ENCODE assay signal across 29 cellular contexts in genomic region chr4:29009908-29010307, GRCh38.
"Had no signal": no experiment of that assay in that cellular context is flagged by ENCODE, and none has a peak within 500 bp of the region (broad histone marks: within the 10 kb centered on the region; RNA-seq: fewer than 3 reads in every experiment).

No MANE protein-coding gene starts in this region.

- DNase-seq: colonic mucosa; effector memory CD4-positive, alpha-beta T cell; foreskin keratinocyte; heart left ventricle; kidney; mucosa of descending colon; naive B cell; psoas muscle; right cardiac atrium; sigmoid colon; spleen; stimulated activated CD4-positive, alpha-beta T cell treated with anti-CD3 and anti-CD28 coated beads, Interleukin-4, amount 100 ng/mL, for 4 hours; stimulated activated naive B cell treated with anti-CD40 and anti-IgM and Interleukin-4, amounts not matched to agents 10 μg/mL and 1 μg/mL and 100 μg/mL, for 72 hours; upper lobe of left lung had no signal

- H3K9me3 ChIP-seq: colonic mucosa, mucosa of descending colon, sigmoid colon, thoracic aorta, upper lobe of left lung had no signal

- ATAC-seq: foreskin keratinocyte; gastroesophageal sphincter; heart left ventricle; left lobe of liver; mucosa of descending colon; natural killer cell treated with Interleukin-12 subunit alpha and Interleukin-12 subunit beta and Interleukin-15 and Interleukin-18, amount 100 ng/mL, for 72 hours; psoas muscle; right cardiac atrium; stimulated activated naive B cell treated with anti-CD40 and anti-IgM and Interleukin-4, amounts not matched to agents 10 μg/mL and 1 μg/mL and 100 μg/mL, for 72 hours had no signal

- H3K4me1 ChIP-seq: colonic mucosa, esophagus muscularis mucosa, foreskin keratinocyte, gastroesophageal sphincter, psoas muscle, sigmoid colon, spleen, tibial nerve, upper lobe of left lung had no signal

- H3K27ac Mint-ChIP-seq: dendritic cell treated with granulocyte-macrophage colony-stimulating factor and Interleukin-4, amounts not matched to agents 40 ng/mL and 50 ng/mL, for 4 days; memory B cell; mesothelial cell of epicardium; natural killer cell treated with Interleukin-12 subunit alpha and Interleukin-12 subunit beta and Interleukin-15 and Interleukin-18, amount 100 ng/mL, for 72 hours; stimulated activated naive B cell treated with anti-CD40 and anti-IgM and Interleukin-4, amounts not matched to agents 10 μg/mL and 1 μg/mL and 100 μg/mL, for 72 hours; stimulated activated naive CD8-positive, alpha-beta T cell treated with anti-CD3 and anti-CD28 coated beads, Interleukin-15, Interleukin-2, amounts not matched to agents 100 ng/mL and 50 ng/mL, for 24 hours had no signal

- H3K36me3 ChIP-seq: colonic mucosa, esophagus muscularis mucosa, gastroesophageal sphincter, heart left ventricle, sigmoid colon, spleen, thoracic aorta, tibial nerve, upper lobe of left lung had no signal

- H3K27me3 Mint-ChIP-seq: dendritic cell treated with granulocyte-macrophage colony-stimulating factor and Interleukin-4, amounts not matched to agents 40 ng/mL and 50 ng/mL, for 4 days; memory B cell; naive B cell; natural killer cell treated with Interleukin-12 subunit alpha and Interleukin-12 subunit beta and Interleukin-15 and Interleukin-18, amount 100 ng/mL, for 72 hours; stimulated activated naive B cell treated with anti-CD40 and anti-IgM and Interleukin-4, amounts not matched to agents 10 μg/mL and 1 μg/mL and 100 μg/mL, for 72 hours; stimulated activated naive CD8-positive, alpha-beta T cell treated with anti-CD3 and anti-CD28 coated beads, Interleukin-15, Interleukin-2, amounts not matched to agents 100 ng/mL and 50 ng/mL, for 24 hours had no signal

- H3K4me3 Mint-ChIP-seq: dendritic cell treated with granulocyte-macrophage colony-stimulating factor and Interleukin-4, amounts not matched to agents 40 ng/mL and 50 ng/mL, for 4 days; memory B cell; mesothelial cell of epicardium; naive B cell; natural killer cell treated with Interleukin-12 subunit alpha and Interleukin-12 subunit beta and Interleukin-15 and Interleukin-18, amount 100 ng/mL, for 72 hours; neural crest cell; stimulated activated naive B cell treated with anti-CD40 and anti-IgM and Interleukin-4, amounts not matched to agents 10 μg/mL and 1 μg/mL and 100 μg/mL, for 72 hours; stimulated activated naive CD8-positive, alpha-beta T cell treated with anti-CD3 and anti-CD28 coated beads, Interleukin-15, Interleukin-2, amounts not matched to agents 100 ng/mL and 50 ng/mL, for 24 hours had no signal

- H3K4me3 ChIP-seq: colonic mucosa, esophagus muscularis mucosa, gastroesophageal sphincter, heart left ventricle, hepatocyte, lung, mucosa of descending colon, psoas muscle, sigmoid colon, spleen, thoracic aorta, tibial nerve, upper lobe of left lung had no signal

- H3K27me3 ChIP-seq: colonic mucosa, esophagus muscularis mucosa, foreskin keratinocyte, gastroesophageal sphincter, heart left ventricle, hepatocyte, sigmoid colon, spleen, tibial nerve, upper lobe of left lung had no signal

- H3K4me2 ChIP-seq: hepatocyte had no signal

- H3K36me3 Mint-ChIP-seq: memory B cell; mesothelial cell of epicardium; naive B cell; stimulated activated naive B cell treated with anti-CD40 and anti-IgM and Interleukin-4, amounts not matched to agents 10 μg/mL and 1 μg/mL and 100 μg/mL, for 72 hours had no signal

- H3K27ac ChIP-seq: colonic mucosa, esophagus muscularis mucosa, foreskin keratinocyte, gastroesophageal sphincter, heart left ventricle, hepatocyte, psoas muscle, sigmoid colon, spleen, thoracic aorta, tibial nerve, upper lobe of left lung had no signal

- H2AFZ ChIP-seq: hepatocyte had no signal

- H3K79me2 ChIP-seq: hepatocyte had no signal

- H3K4me1 Mint-ChIP-seq: memory B cell; mesothelial cell of epicardium; naive B cell; stimulated activated naive B cell treated with anti-CD40 and anti-IgM and Interleukin-4, amounts not matched to agents 10 μg/mL and 1 μg/mL and 100 μg/mL, for 72 hours had no signal

- FAIRE-seq: endothelial cell of umbilical vein, kidney, urothelium cell line had no signal
